Comparison of ENCODE assay signal across 22 cellular contexts in genomic region chr10:27542324-27542723, GRCh38.
"Had no signal": no experiment of that assay in that cellular context is flagged by ENCODE, and none has a peak within 500 bp of the region (broad histone marks: within the 10 kb centered on the region; RNA-seq: fewer than 3 reads in every experiment).

No MANE protein-coding gene starts in this region.

- H3K4me1 ChIP-seq: colonic mucosa, right atrium auricular region, tibial nerve had no signal

- H3K36me3 ChIP-seq: colonic mucosa had no signal

- H3K27me3 Mint-ChIP-seq: progenitor cell of endocrine pancreas; stimulated activated naive CD8-positive, alpha-beta T cell treated with anti-CD3 and anti-CD28 coated beads, Interleukin-15, Interleukin-2, amounts not matched to agents 100 ng/mL and 50 ng/mL, for 24 hours had no signal

- H3K27ac Mint-ChIP-seq: activated naive CD4-positive, alpha-beta T cell treated with anti-CD3 and anti-CD28 coated beads, Interleukin-2, amount 50 U/mL, for 72 hours; progenitor cell of endocrine pancreas; stimulated activated naive CD8-positive, alpha-beta T cell treated with anti-CD3 and anti-CD28 coated beads, Interleukin-15, Interleukin-2, amounts not matched to agents 100 ng/mL and 50 ng/mL, for 24 hours had no signal

- ATAC-seq: activated naive CD4-positive, alpha-beta T cell treated with anti-CD3 and anti-CD28 coated beads, Interleukin-2, amount 50 U/mL, for 72 hours; activated T-cell treated with anti-CD3 and anti-CD28 coated beads, Interleukin-2, amount 50 U/mL, for 4 hours; left lobe of liver had no signal

- H3K9me3 Mint-ChIP-seq: activated naive CD4-positive, alpha-beta T cell treated with anti-CD3 and anti-CD28 coated beads, Interleukin-2, amount 50 U/mL, for 72 hours; activated T-cell treated with anti-CD3 and anti-CD28 coated beads, Interleukin-2, amount 50 U/mL, for 4 hours; neural crest cell; stimulated activated naive CD8-positive, alpha-beta T cell treated with anti-CD3 and anti-CD28 coated beads, Interleukin-15, Interleukin-2, amounts not matched to agents 100 ng/mL and 50 ng/mL, for 24 hours had no signal

- DNase-seq: activated CD4-positive, alpha-beta T cell treated with anti-CD3 and anti-CD28 coated beads for 48 hours; activated CD4-positive, CD25-positive, alpha-beta regulatory T cell; activated effector memory CD4-positive, alpha-beta T cell treated with anti-CD3 and anti-CD28 coated beads, Interleukin-2, amount 50 U/mL, for 16 hours; activated T-cell treated with anti-CD3 and anti-CD28 coated beads, Interleukin-2, amount 50 U/mL, for 4 hours; amygdala; colonic mucosa; foreskin melanocyte; glutamatergic neuron; hippocampal formation; kidney; stimulated activated CD4-positive, alpha-beta T cell treated with anti-CD3 and anti-CD28 coated beads, Interleukin-2, amount 100 ng/mL, for 24 hours had no signal

- H3K27ac ChIP-seq: cardiac muscle cell, colonic mucosa, right atrium auricular region, tibial nerve, vagina had no signal

- H3K27me3 ChIP-seq: cardiac muscle cell, colonic mucosa, right atrium auricular region, tibial nerve, vagina had no signal

- H3K4me3 Mint-ChIP-seq: activated CD8-positive, alpha-beta T cell treated with anti-CD3 and anti-CD28 coated beads, Interleukin-2, amount 10 ng/mL, durations not matched to agents 7 days and 5 days; activated T-cell treated with anti-CD3 and anti-CD28 coated beads, Interleukin-2, amount 50 U/mL, for 4 hours; neural crest cell; stimulated activated naive CD8-positive, alpha-beta T cell treated with anti-CD3 and anti-CD28 coated beads, Interleukin-15, Interleukin-2, amounts not matched to agents 100 ng/mL and 50 ng/mL, for 24 hours had no signal

- H3K9me3 ChIP-seq: colonic mucosa, right atrium auricular region, tibial nerve, vagina had no signal

- H3K4me3 ChIP-seq: cardiac muscle cell, colonic mucosa, lung, right atrium auricular region, tibial nerve, vagina had no signal
